ENCODE assay signal across 24 cellular contexts in genomic region chr6:152068622-152069261, GRCh38.
DNase-seq lines count a peak whose midpoint lies in the region; ATAC-seq, FAIRE-seq and TF ChIP-seq lines count a peak whose summit lies in the region.
"Had no signal": no experiment of that assay in that cellular context is flagged by ENCODE, and none has a peak within 500 bp of the region (broad histone marks: within the 10 kb centered on the region; RNA-seq: fewer than 3 reads in every experiment).

No MANE protein-coding gene starts in this region.

- H3K4me3 ChIP-seq in K562: no peak overlapping the region
- no peak overlapping the region for H3K4me3 ChIP-seq in neural cell (ENCODE audit: low read length)
- H3K4me3 ChIP-seq: BLaER1, body of pancreas, tibial nerve had no signal

- H3F3A ChIP-seq in neural cell (ENCODE audit: insufficient read depth, low read length, poor library complexity, severe bottlenecking): no peaks in the 10 kb centered on the region

- ATAC-seq in K562 (no peak), HG03175 (IDR thresholded peaks at IDR 0.05; ENCODE audit: unreplicated experiment) (no peak), GM21423 (IDR thresholded peaks at IDR 0.05; ENCODE audit: unreplicated experiment) (no peak), GM21367 (IDR thresholded peaks at IDR 0.05; ENCODE audit: unreplicated experiment) (no peak)
- ATAC-seq: body of pancreas; stimulated activated naive CD8-positive, alpha-beta T cell treated with anti-CD3 and anti-CD28 coated beads, Interleukin-15, amount 100 ng/mL, for 72 hours; WTC11 had no signal

- DNase-seq in NCI-H2196 (lab: John Stamatoyannopoulos, UW; ENCODE audit: unreplicated experiment): peak; percentile 29
- no peak for DNase-seq in NCI-H2196 treated with DMSO at 0.1 percent for 48 hours (lab: John Stamatoyannopoulos, UW; ENCODE audit: unreplicated experiment)
- DNase-seq in NCI-H1105 (lab: John Stamatoyannopoulos, UW): peak; percentile 7
- peak in 1 of 4 experiments; percentile 2 for DNase-seq in K562 (ENCODE audit: extremely low read depth in 1 of 4, low spot score in 3 of 4)
- DNase-seq: activated CD4-positive, alpha-beta T cell treated with anti-CD3 and anti-CD28 coated beads, Interleukin-2, amount 50 U/mL, for 4 hours; activated naive CD8-positive, alpha-beta T cell treated with anti-CD3 and anti-CD28 coated beads, Interleukin-2, amount 10 ng/mL, durations not matched to agents 7 days and 5 days; Caco-2; left cardiac atrium; mesenchymal stem cell; MM.1S; NCI-H2029; NCI-H510A; stimulated activated naive CD8-positive, alpha-beta T cell treated with anti-CD3 and anti-CD28 coated beads, Interleukin-15, amount 100 ng/mL, for 72 hours had no signal

- no peak for FAIRE-seq in K562 (lab: Jason Lieb, UNC)
- FAIRE-seq: A204.1, H54 had no signal

- no peak for TF ChIP-seq EP300 in K562 (IDR thresholded peaks at IDR 0.05; ENCODE audit: low read length)
- no peak for TF ChIP-seq EP300 in neural cell (conservative IDR thresholded peaks at IDR 0.05; ENCODE audit: poor library complexity, severe bottlenecking)

- BruUV-seq in K562 (replicated peaks; lab: Mats Ljungman, UMichigan): no TSS peak

- no peaks in the 10 kb centered on the region for H3K79me2 ChIP-seq in K562 (ENCODE audit: control insufficient read depth, insufficient read depth, low read length)
- H3K79me2 ChIP-seq in neural cell (replicated peaks; ENCODE audit: insufficient read depth, low read length): no peaks in the 10 kb centered on the region

- no peaks in the 10 kb centered on the region for H3K9me1 ChIP-seq in K562 (ENCODE audit: control insufficient read depth, insufficient read depth, low read length)

- 0% methylated on average over 4 of the region's 4 CpGs for WGBS in K562 (ENCODE audit: insufficient coverage, low coverage, missing lambda C conversion rate)

- in situ Hi-C loops in K562 (cut with MboI): no loop called here

- no peak overlapping the region for H3K27ac ChIP-seq in K562 (ENCODE audit: extremely low read depth, low read depth, low read length)
- no peak overlapping the region for H3K27ac ChIP-seq in neural cell (ENCODE audit: low read length)
- H3K27ac ChIP-seq: BLaER1, body of pancreas, RWPE1, tibial nerve had no signal

- intact Hi-C loops in K562 (cut with micrococcal nuclease): no loop called here

- TF ChIP-seq RAD21 in K562 (CRISPR knock-in tag; conservative IDR thresholded peaks at IDR 0.05 in 1 of 2, IDR thresholded peaks at IDR 0.05 in 1 of 2) (no peak), neural cell (conservative IDR thresholded peaks at IDR 0.05) (no peak)

- no peaks in the 10 kb centered on the region for H3K4me1 ChIP-seq in K562 (replicated peaks in 1 of 2; ENCODE audit: control insufficient read depth in 2 of 2, insufficient read depth in 2 of 2, low read length in 2 of 2)
- H3K4me1 ChIP-seq: BLaER1, body of pancreas, Caco-2, tibial nerve had no signal

- H3K4me2 ChIP-seq in K562 (ENCODE audit: insufficient read depth, low read length): no peak overlapping the region
- no peak overlapping the region for H3K4me2 ChIP-seq in neural cell (ENCODE audit: low read length)
- H3K4me2 ChIP-seq: BLaER1 had no signal

- CTCF ChIA-PET in K562 (lab: Yijun Ruan, JAX; ENCODE audit: low intra/inter-chr PET ratio): no interaction called here

- H2AFZ ChIP-seq in K562 (ENCODE audit: low read depth, low read length) (no peak overlapping the region), neural cell (ENCODE audit: low read depth, low read length) (no peak overlapping the region)

- no peaks in the 10 kb centered on the region for H3K27me3 ChIP-seq in K562 (ENCODE audit: control insufficient read depth in 2 of 2, insufficient read depth in 2 of 2, low read length in 2 of 2)
- no peaks in the 10 kb centered on the region for H3K27me3 ChIP-seq in neural cell (ENCODE audit: insufficient read depth, low read depth, low read length)
- H3K27me3 ChIP-seq: BLaER1, body of pancreas, tibial nerve had no signal

- H3K9me2 ChIP-seq in neural cell (ENCODE audit: insufficient read depth, low read length): no peaks in the 10 kb centered on the region

- POLR2A ChIA-PET in K562 (lab: Yijun Ruan, JAX): no interaction called here

- H4K20me1 ChIP-seq in K562 (replicated peaks; ENCODE audit: control insufficient read depth, insufficient read depth, low read length) (no peaks in the 10 kb centered on the region), neural cell (ENCODE audit: insufficient read depth) (no peaks in the 10 kb centered on the region)
- H4K20me1 ChIP-seq: BLaER1 had no signal

- H3K36me3 ChIP-seq in K562 (ENCODE audit: control insufficient read depth, insufficient read depth, low read length): no peaks in the 10 kb centered on the region
- no peaks in the 10 kb centered on the region for H3K36me3 ChIP-seq in neural cell (ENCODE audit: insufficient read depth, low read length)
- H3K36me3 ChIP-seq: BLaER1, tibial nerve had no signal

- H3K9me3 ChIP-seq in K562 (replicated peaks; ENCODE audit: control insufficient read depth, insufficient read depth, low read depth, low read length) (no peaks in the 10 kb centered on the region), neural cell (ENCODE audit: low read length) (no peaks in the 10 kb centered on the region)
- H3K9me3 ChIP-seq: BLaER1, body of pancreas, Caco-2, tibial nerve had no signal

- TF ChIP-seq CTCF in K562 (IDR thresholded peaks at IDR 0.05 in 2 of 3, conservative IDR thresholded peaks at IDR 0.05 in 1 of 3; ENCODE audit: insufficient read depth in 2 of 3, low read depth in 1 of 3, low read length in 3 of 3) (no peak), neural cell (IDR thresholded peaks at IDR 0.05; ENCODE audit: poor library complexity, severe bottlenecking) (no peak)

- no peak overlapping the region for H3K9ac ChIP-seq in K562 (ENCODE audit: insufficient read depth in 1 of 2, low read depth in 2 of 2, low read length in 2 of 2)
- H3K9ac ChIP-seq in neural cell (ENCODE audit: low read length): no peak overlapping the region
- H3K9ac ChIP-seq: BLaER1 had no signal

- no peak for TF ChIP-seq POLR2A in K562 (conservative IDR thresholded peaks at IDR 0.05)

TF ChIP-seq in K562, 482 proteins besides CTCF, POLR2A, EP300 and RAD21:
- peak; percentile 32; the same call in 1 of the 2 replicates for TF ChIP-seq NFIC (IDR thresholded peaks at IDR 0.05)
- TF ChIP-seq ZSCAN32 (CRISPR knock-in tag; IDR thresholded peaks at IDR 0.05): no peak
TF ChIP-seq in K562: peak in this region for 1.

TF ChIP-seq in neural cell, 6 proteins besides CTCF, POLR2A, EP300 and RAD21:
- TF ChIP-seq TAF1 (IDR thresholded peaks at IDR 0.05; ENCODE audit: low read depth) (no peak), SMC3 (conservative IDR thresholded peaks at IDR 0.05; ENCODE audit: poor library complexity) (no peak), POLR2AphosphoS5 (IDR thresholded peaks at IDR 0.05) (peak; percentile 14)
